ENCODE assay signal across 18 cellular contexts in the genomic region with DNA sequence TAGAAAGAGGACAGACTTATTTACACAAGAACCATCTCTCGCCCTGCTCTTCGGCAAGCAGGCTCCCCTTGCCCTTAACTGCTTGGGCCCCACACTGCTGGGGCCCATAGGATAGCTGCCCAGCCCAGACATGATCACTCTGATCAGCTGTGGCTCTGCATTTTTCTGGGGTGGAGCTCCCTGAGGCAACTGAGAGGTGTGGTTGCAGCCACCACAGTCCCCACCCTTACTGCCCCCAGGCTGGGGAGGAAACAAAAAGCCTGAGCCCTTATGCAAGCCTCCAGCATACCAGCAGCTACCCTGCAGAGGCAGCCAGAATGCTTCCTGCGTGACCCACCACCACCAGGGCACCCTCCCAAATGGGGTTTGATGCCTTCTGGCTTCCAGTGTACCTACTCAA.
A peak's percentile ranks its signal among the peaks of the same experiment; 100 is the strongest.
DNase-seq lines count a peak whose midpoint lies in the region; ATAC-seq lines count a peak whose summit lies in the region.
"Had no signal": no experiment of that assay in that cellular context is flagged by ENCODE, and none has a peak within 500 bp of the region (broad histone marks: within the 10 kb centered on the region; RNA-seq: fewer than 3 reads in every experiment).

No MANE protein-coding gene starts in this region.

- DNase-seq in ELF-1 (ENCODE audit: low read depth, low spot score) (peak; percentile 92), MV-4-11 (lab: John Stamatoyannopoulos, UW) (peak; percentile 24), adipocyte (ENCODE audit: low read depth) (peak; percentile 5), myocyte (ENCODE audit: low read depth) (peak; percentile 18), NCI-H1694 (lab: John Stamatoyannopoulos, UW) (no peak)
- no peak for DNase-seq in activated T-cell treated with anti-CD3 and anti-CD28 coated beads, Interleukin-2, amount 50 U/mL, for 1 hour
- DNase-seq: activated CD4-positive, alpha-beta T cell treated with anti-CD3 and anti-CD28 coated beads for 4 hours; CD8-positive, alpha-beta memory T cell; DMS79 treated with DMSO at 0.1 percent for 48 hours; effector memory CD8-positive, alpha-beta T cell; H9; left ventricle myocardium inferior; NCI-H1436 treated with DMSO at 0.1 percent for 48 hours; NCI-H82; stimulated activated CD4-positive, alpha-beta T cell treated with anti-CD3 and anti-CD28 coated beads, Interleukin-2, amount 100 ng/mL, for 48 hours; stimulated activated naive CD4-positive, alpha-beta T cell treated with Interleukin-2 at 50 U/mL for 16 hours; thyroid gland had no signal

- H3K9me3 ChIP-seq in adipocyte (ENCODE audit: control insufficient read depth, low read length), result peaks cover 21% of the 10 kb centered on the region
- H3K9me3 ChIP-seq: thyroid gland had no signal

- H3K36me3 ChIP-seq in adipocyte (ENCODE audit: control insufficient read depth, insufficient read depth, low read length, severe bottlenecking), result no peaks in the 10 kb centered on the region
- H3K36me3 ChIP-seq: thyroid gland had no signal

- H3K27me3 ChIP-seq in adipocyte (replicated peaks; ENCODE audit: control insufficient read depth, insufficient read depth, low read length), result peaks cover 6% of the 10 kb centered on the region
- H3K27me3 ChIP-seq: thyroid gland had no signal

- no peak overlapping the region for H3K4me3 ChIP-seq in adipocyte (ENCODE audit: low read length)
- H3K4me3 ChIP-seq: left ventricle myocardium inferior, thyroid gland had no signal

- H3K9ac ChIP-seq in adipocyte (ENCODE audit: low read length), result no peak overlapping the region

- ATAC-seq in HG02840 (IDR thresholded peaks at IDR 0.05; ENCODE audit: low FRiP score, unreplicated experiment), result no peak
- ATAC-seq: effector memory CD8-positive, alpha-beta T cell had no signal

- peaks cover 15% of the 10 kb centered on the region for H3K4me1 ChIP-seq in adipocyte (ENCODE audit: control insufficient read depth, insufficient read depth, low read length)
- H3K4me1 ChIP-seq: left ventricle myocardium inferior, thyroid gland had no signal

Comparison
In these comparisons a context has a peak if more than half of its experiments do, and no peak if none do; other contexts are left out.
1. DNase-seq: peak in ELF-1 (single experiment), MV-4-11 (single experiment), adipocyte (single experiment) and myocyte (single experiment); none in NCI-H1694 (single experiment) and activated T-cell treated with anti-CD3 and anti-CD28 coated beads, Interleukin-2, amount 50 U/mL, for 1 hour (single experiment).